ENCODE assay signal across 1 cellular context in genomic region chr3:52278510-52279069, GRCh38.
TF ChIP-seq lines count a peak whose summit lies in the region.

WDR82 (minus strand) TSS chr3:52278649; CDS start chr3:52278361, 288 bp downstream.

TF ChIP-seq in HepG2, 621 proteins besides CTCF, POLR2A, EP300 and RAD21 (continued from another document and continues in another):
- no peak for TF ChIP-seq BRF2 (CRISPR knock-in tag; IDR thresholded peaks at IDR 0.05)
- TF ChIP-seq ZNF747 (CRISPR knock-in tag; IDR thresholded peaks at IDR 0.05; ENCODE audit: borderline replicate concordance) = peak; percentile 42; the same call in 1 of the 2 replicates
- peak; percentile 32; the same call in 1 of the 2 replicates for TF ChIP-seq TFDP1 (CRISPR knock-in tag; IDR thresholded peaks at IDR 0.05; ENCODE audit: borderline replicate concordance)
- TF ChIP-seq ZNF451 (CRISPR knock-in tag; IDR thresholded peaks at IDR 0.05) = 0 out of 2 replicates have a peak, but pooled peaks have one; percentile 48
- no peak for TF ChIP-seq ZNF816 (CRISPR knock-in tag; IDR thresholded peaks at IDR 0.05; ENCODE audit: borderline replicate concordance)
- no peak for TF ChIP-seq ZNF768 (CRISPR knock-in tag; IDR thresholded peaks at IDR 0.05)
- TF ChIP-seq ZNF101 (CRISPR knock-in tag; IDR thresholded peaks at IDR 0.05; ENCODE audit: borderline replicate concordance, low read depth) = no peak
- no peak for TF ChIP-seq ZNF713 (CRISPR knock-in tag; IDR thresholded peaks at IDR 0.05)
- TF ChIP-seq PAXIP1 (CRISPR knock-in tag; conservative IDR thresholded peaks at IDR 0.05) = peak; percentile 23; the same call in 1 of the 2 replicates
- TF ChIP-seq ZNF354B (CRISPR knock-in tag; IDR thresholded peaks at IDR 0.05) = no peak; the same call in 1 of the 2 replicates
- TF ChIP-seq ZNF7 (CRISPR knock-in tag; IDR thresholded peaks at IDR 0.05) = no peak
- TF ChIP-seq ATF5 (CRISPR knock-in tag; IDR thresholded peaks at IDR 0.05; ENCODE audit: low read depth) = no peak
- peak; percentile 67; the same call in 1 of the 2 replicates for TF ChIP-seq TGIF2 (CRISPR knock-in tag; IDR thresholded peaks at IDR 0.05)
- TF ChIP-seq HNRNPUL1 (IDR thresholded peaks at IDR 0.05; ENCODE audit: low read depth, low read length) = no peak
- TF ChIP-seq HNRNPH1 (optimal IDR thresholded peaks at IDR 0.05; ENCODE audit: low read depth, low read length) = no peak
- TF ChIP-seq U2AF2 (IDR thresholded peaks at IDR 0.05; ENCODE audit: low read depth, low read length) = no peak
- peak; percentile 43; the same call in 1 of the 2 replicates for TF ChIP-seq ZNF263 (CRISPR knock-in tag; IDR thresholded peaks at IDR 0.05)
- TF ChIP-seq ZBTB3 (CRISPR knock-in tag; IDR thresholded peaks at IDR 0.05; ENCODE audit: borderline replicate concordance, low read depth) = no peak
- TF ChIP-seq ZNF136 (CRISPR knock-in tag; IDR thresholded peaks at IDR 0.05; ENCODE audit: low read depth) = 0 out of 2 replicates have a peak, but pooled peaks have one; percentile 61
- no peak for TF ChIP-seq MIXL1 (CRISPR knock-in tag; IDR thresholded peaks at IDR 0.05)
- TF ChIP-seq STAT6 (CRISPR knock-in tag; IDR thresholded peaks at IDR 0.05; ENCODE audit: borderline replicate concordance) = no peak
- TF ChIP-seq RFX5 (IDR thresholded peaks at IDR 0.05; ENCODE audit: low read depth, low read length) = no peak; the same call in 1 of the 2 replicates
- peak; percentile 41; the same call in 1 of the 2 replicates for TF ChIP-seq KDM3A (CRISPR knock-in tag; IDR thresholded peaks at IDR 0.05; ENCODE audit: low read depth)
- no peak for TF ChIP-seq RAD51 (IDR thresholded peaks at IDR 0.05; ENCODE audit: borderline replicate concordance)
- TF ChIP-seq NCOA5 (CRISPR knock-in tag; IDR thresholded peaks at IDR 0.05) = no peak
- no peak for TF ChIP-seq ZFP36L1 (CRISPR knock-in tag; IDR thresholded peaks at IDR 0.05)
- no peak; the same call in 1 of the 2 replicates for TF ChIP-seq SMAD1 (CRISPR knock-in tag; IDR thresholded peaks at IDR 0.05; ENCODE audit: borderline replicate concordance, low read depth)
- no peak for TF ChIP-seq LBX2 (CRISPR knock-in tag; IDR thresholded peaks at IDR 0.05; ENCODE audit: borderline replicate concordance)
- no peak for TF ChIP-seq ZNF619 (CRISPR knock-in tag; IDR thresholded peaks at IDR 0.05)
- TF ChIP-seq TFDP2 (CRISPR knock-in tag; IDR thresholded peaks at IDR 0.05) = peak; percentile 77; the same call in 1 of the 2 replicates
- TF ChIP-seq MAFG (CRISPR knock-in tag; IDR thresholded peaks at IDR 0.05) = no peak
- no peak for TF ChIP-seq ZNF720 (CRISPR knock-in tag; IDR thresholded peaks at IDR 0.05)
- TF ChIP-seq SMARCC2 (IDR thresholded peaks at IDR 0.05) = no peak
- TF ChIP-seq ZNF691 (CRISPR knock-in tag; IDR thresholded peaks at IDR 0.05; ENCODE audit: borderline replicate concordance, low read depth) = 0 out of 2 replicates have a peak, but pooled peaks have one; percentile 50
- TF ChIP-seq EHMT2 (IDR thresholded peaks at IDR 0.05; ENCODE audit: borderline replicate concordance, low read depth, low read length) = no peak
- TF ChIP-seq PAF1 (CRISPR knock-in tag; IDR thresholded peaks at IDR 0.05) = no peak
- no peak for TF ChIP-seq ZNF367 (CRISPR knock-in tag; IDR thresholded peaks at IDR 0.05; ENCODE audit: borderline replicate concordance)
- TF ChIP-seq SMAD9 (CRISPR knock-in tag; IDR thresholded peaks at IDR 0.05) = no peak; the same call in 1 of the 2 replicates
- 0 out of 2 replicates have a peak, but pooled peaks have one; percentile 28 for TF ChIP-seq HOXA5 (CRISPR knock-in tag; IDR thresholded peaks at IDR 0.05)
- no peak for TF ChIP-seq NR3C1 (CRISPR knock-in tag; IDR thresholded peaks at IDR 0.05)
- peak; percentile 33 for TF ChIP-seq ZNF18 (CRISPR knock-in tag; IDR thresholded peaks at IDR 0.05; ENCODE audit: insufficient replicate concordance)
- TF ChIP-seq ONECUT2 (CRISPR knock-in tag; IDR thresholded peaks at IDR 0.05) = no peak
- TF ChIP-seq NFYC (CRISPR knock-in tag; IDR thresholded peaks at IDR 0.05) = no peak
- peak; percentile 64; the same call in 1 of the 2 replicates for TF ChIP-seq ARID4A (CRISPR knock-in tag; IDR thresholded peaks at IDR 0.05; ENCODE audit: borderline replicate concordance)
- peak; percentile 36; the same call in 1 of the 2 replicates for TF ChIP-seq FOXC1 (CRISPR knock-in tag; IDR thresholded peaks at IDR 0.05; ENCODE audit: borderline replicate concordance)
- no peak for TF ChIP-seq ZNF598 (CRISPR knock-in tag; IDR thresholded peaks at IDR 0.05; ENCODE audit: borderline replicate concordance)
- TF ChIP-seq YY1 (IDR thresholded peaks at IDR 0.05; ENCODE audit: insufficient read depth, insufficient replicate concordance, low read depth, low read length) = peak; percentile 97
